ENCODE assay signal across 17 cellular contexts in genomic region chr21:45086342-45086958, GRCh38. TPM values are rescaled to one million over a fixed set of nuclear protein-coding genes. Genes with fewer than 3 reads are reported as not detected.
DNase-seq lines count a peak whose midpoint lies in the region; TF ChIP-seq lines count a peak whose summit lies in the region.
"Had no signal": no experiment of that assay in that cellular context is flagged by ENCODE, and none has a peak within 500 bp of the region (broad histone marks: within the 10 kb centered on the region; RNA-seq: fewer than 3 reads in every experiment).

No MANE protein-coding gene starts in this region.

- no peaks in the 10 kb centered on the region for H4K20me1 ChIP-seq in neural cell (ENCODE audit: insufficient read depth)

- TF ChIP-seq POLR2A in spleen (IDR thresholded peaks at IDR 0.05) = no peak

- H3K9me2 ChIP-seq in neural cell (ENCODE audit: insufficient read depth, low read length) = no peaks in the 10 kb centered on the region

- H3K56ac ChIP-seq in mesendoderm (ENCODE audit: low read length) = no peak overlapping the region

- DNase-seq in activated T-cell treated with anti-CD3 and anti-CD28 coated beads, Interleukin-2, amount 50 U/mL, for 24 hours = no peak
- no peak for DNase-seq in activated T-cell treated with anti-CD3 and anti-CD28 coated beads, Interleukin-2, amount 50 U/mL, for 48 hours
- DNase-seq in dedifferentiated amniotic fluid mesenchymal stem cell (ENCODE audit: extremely low spot score) (no peak), mesendoderm (no peak), spleen (no peak)
- DNase-seq: amniotic stem cell; effector CD4-positive, alpha-beta T cell; glutamatergic neuron; MM.1S; NCI-H2081; NCI-H446 treated with DMSO at 0.1 percent for 48 hours; WERI-Rb-1 had no signal

- no peak overlapping the region for H3K4me3 Mint-ChIP-seq in activated T-cell treated with anti-CD3 and anti-CD28 coated beads, Interleukin-2, amount 50 U/mL, for 24 hours
- peak overlapping the region; percentile 50 for H3K4me3 Mint-ChIP-seq in activated naive CD8-positive, alpha-beta T cell

- no peak overlapping the region for H2AK5ac ChIP-seq in mesendoderm (ENCODE audit: low read length)

- H3K9me3 ChIP-seq in KOPT-K1 (ENCODE audit: insufficient read depth, low read length, poor library complexity, severe bottlenecking) (no peaks in the 10 kb centered on the region), neural cell (ENCODE audit: low read length) (no peaks in the 10 kb centered on the region), spleen (no peaks in the 10 kb centered on the region)
- H3K9me3 ChIP-seq: HAP-1 had no signal

- H3K4me2 ChIP-seq in neural cell (ENCODE audit: low read length) = no peak overlapping the region
- H3K4me2 ChIP-seq in mesendoderm (ENCODE audit: low read length) = no peak overlapping the region

- H3K36me3 Mint-ChIP-seq in activated T-cell treated with anti-CD3 and anti-CD28 coated beads, Interleukin-2, amount 50 U/mL, for 24 hours (ENCODE audit: low read depth) = peaks cover 29% of the 10 kb centered on the region
- H3K36me3 Mint-ChIP-seq in activated naive CD8-positive, alpha-beta T cell = peaks cover 5% of the 10 kb centered on the region

- no peak overlapping the region for H2AFZ ChIP-seq in neural cell (ENCODE audit: low read depth, low read length)

- no peaks in the 10 kb centered on the region for H3K36me3 ChIP-seq in KOPT-K1 (ENCODE audit: insufficient read depth, low read length)
- H3K36me3 ChIP-seq in neural cell (ENCODE audit: insufficient read depth, low read length) = no peaks in the 10 kb centered on the region
- no peaks in the 10 kb centered on the region for H3K36me3 ChIP-seq in mesendoderm (ENCODE audit: control insufficient read depth, insufficient read depth, low read length)
- peaks cover 0 to 6% (median 0%) of the 10 kb centered on the region in 6 donors for H3K36me3 ChIP-seq in spleen
- H3K36me3 ChIP-seq: HAP-1 had no signal

- no peak overlapping the region for H3K18ac ChIP-seq in mesendoderm (ENCODE audit: low read length)

- no peak overlapping the region for H3K9ac ChIP-seq in neural cell (ENCODE audit: low read length)
- H3K9ac ChIP-seq in mesendoderm (ENCODE audit: low read length) = no peak overlapping the region

- WGBS in mesendoderm (ENCODE audit: extremely low coverage, insufficient coverage, low lambda C conversion rate) = no CpG with 5 or more reads among the region's 15 CpGs
- WGBS in spleen, 5 donors = 78 to 91% (median 82%) methylated on average over 15 of the region's 15 CpGs

- H3K4me1 ChIP-seq in mesendoderm (ENCODE audit: control insufficient read depth, low read depth, low read length) (no peaks in the 10 kb centered on the region), spleen (peaks cover 14 to 99% (median 51%) of the 10 kb centered on the region in 6 donors)
- H3K4me1 ChIP-seq: HAP-1 had no signal

- no peak overlapping the region for H3K23ac ChIP-seq in mesendoderm (ENCODE audit: low read length)

- H3K79me2 ChIP-seq in neural cell (replicated peaks; ENCODE audit: insufficient read depth, low read length) = no peaks in the 10 kb centered on the region
- H3K79me2 ChIP-seq in mesendoderm (ENCODE audit: control insufficient read depth, insufficient read depth, low read length) = no peaks in the 10 kb centered on the region

- peaks cover 92% of the 10 kb centered on the region for H3K4me1 Mint-ChIP-seq in activated T-cell treated with anti-CD3 and anti-CD28 coated beads, Interleukin-2, amount 50 U/mL, for 24 hours (ENCODE audit: low read depth)
- H3K4me1 Mint-ChIP-seq in activated naive CD8-positive, alpha-beta T cell (ENCODE audit: low read depth) = peaks cover 92% of the 10 kb centered on the region

- no peak overlapping the region for H4K8ac ChIP-seq in mesendoderm (ENCODE audit: low read depth, low read length)

- intact Hi-C loops in spleen (cut with DNase I; ENCODE audit: low total_unique reads) = no loop called here

- H3K4me3 ChIP-seq in neural cell (ENCODE audit: low read length) (peak overlapping the region; percentile 15), mesendoderm (ENCODE audit: low read length) (no peak overlapping the region), spleen (peak overlapping the region in 1 of 8 donors; percentile 4)
- H3K4me3 ChIP-seq: HAP-1 had no signal

- no peak for TF ChIP-seq EP300 in neural cell (conservative IDR thresholded peaks at IDR 0.05; ENCODE audit: poor library complexity, severe bottlenecking)

- peak overlapping the region; percentile 71 for H3K27ac ChIP-seq in KOPT-K1 (ENCODE audit: low read depth, low read length, poor library complexity, severe bottlenecking)
- H3K27ac ChIP-seq in neural cell (ENCODE audit: low read length) = peak overlapping the region; percentile 5
- no peak overlapping the region for H3K27ac ChIP-seq in mesendoderm (ENCODE audit: low read depth, low read length)
- peak overlapping the region in 1 of 8 donors; percentile 52 for H3K27ac ChIP-seq in spleen
- H3K27ac ChIP-seq: RWPE1, WERI-Rb-1 had no signal

- H3F3A ChIP-seq in neural cell (ENCODE audit: insufficient read depth, low read length, poor library complexity, severe bottlenecking) = no peaks in the 10 kb centered on the region

- H3K27me3 Mint-ChIP-seq in activated T-cell treated with anti-CD3 and anti-CD28 coated beads, Interleukin-2, amount 50 U/mL, for 24 hours = no peaks in the 10 kb centered on the region
- H3K27me3 Mint-ChIP-seq in activated naive CD8-positive, alpha-beta T cell = no peaks in the 10 kb centered on the region

- TF ChIP-seq RAD21 in neural cell (conservative IDR thresholded peaks at IDR 0.05) = no peak

- H3K9me3 Mint-ChIP-seq in activated T-cell treated with anti-CD3 and anti-CD28 coated beads, Interleukin-2, amount 50 U/mL, for 24 hours = no peaks in the 10 kb centered on the region
- H3K9me3 Mint-ChIP-seq in activated naive CD8-positive, alpha-beta T cell (ENCODE audit: low read depth) = no peaks in the 10 kb centered on the region

- no peak overlapping the region for H3K4ac ChIP-seq in mesendoderm (ENCODE audit: low read depth, low read length)

- H4K5ac ChIP-seq in mesendoderm (ENCODE audit: low read length) = no peak overlapping the region

- no peaks in the 10 kb centered on the region for H3K27me3 ChIP-seq in neural cell (ENCODE audit: insufficient read depth, low read depth, low read length)
- no peaks in the 10 kb centered on the region for H3K27me3 ChIP-seq in mesendoderm (ENCODE audit: insufficient read depth, low read length, poor library complexity)
- no peaks in the 10 kb centered on the region for H3K27me3 ChIP-seq in spleen (replicated peaks in 1 of 7)

- H3K79me1 ChIP-seq in mesendoderm (ENCODE audit: low read length) = peaks cover under 1% of the 10 kb centered on the region

- H3K27ac Mint-ChIP-seq in activated T-cell treated with anti-CD3 and anti-CD28 coated beads, Interleukin-2, amount 50 U/mL, for 24 hours = peak overlapping the region; percentile 53
- peak overlapping the region; percentile 64 for H3K27ac Mint-ChIP-seq in activated naive CD8-positive, alpha-beta T cell

- H2BK120ac ChIP-seq in mesendoderm (ENCODE audit: low read depth, low read length) = no peak overlapping the region

- no peak for TF ChIP-seq CTCF in neural cell (IDR thresholded peaks at IDR 0.05; ENCODE audit: poor library complexity, severe bottlenecking)
- no peak for TF ChIP-seq CTCF in spleen (IDR thresholded peaks at IDR 0.05 in 8 of 11, conservative IDR thresholded peaks at IDR 0.05 in 3 of 11)

- H2BK5ac ChIP-seq in mesendoderm (ENCODE audit: low read length) = no peak overlapping the region

- H2BK15ac ChIP-seq in mesendoderm (replicated peaks; ENCODE audit: low read depth) = no peak overlapping the region

TF ChIP-seq in neural cell, 6 proteins besides CTCF, POLR2A, EP300 and RAD21:
- TF ChIP-seq REST (IDR thresholded peaks at IDR 0.05; ENCODE audit: borderline replicate concordance) (no peak), EZH2 (IDR thresholded peaks at IDR 0.05; ENCODE audit: borderline replicate concordance, insufficient read depth, low read length, poor library complexity, severe bottlenecking) (no peak), POLR2AphosphoS5 (IDR thresholded peaks at IDR 0.05) (peak; percentile 24), MXI1 (conservative IDR thresholded peaks at IDR 0.05; ENCODE audit: poor library complexity, severe bottlenecking) (peak; percentile 46), TAF1 (IDR thresholded peaks at IDR 0.05; ENCODE audit: low read depth) (no peak), SMC3 (conservative IDR thresholded peaks at IDR 0.05; ENCODE audit: poor library complexity) (no peak)
TF ChIP-seq in neural cell: peak in this region for 2.

RNA-seq across cellular contexts. Expression of gene ADARB1, which starts 12.1 kb away (rescaled TPM):
- polyA plus RNA-seq in neural cell (8.9 and 12.0 TPM in 2 replicates), spleen (10 to 100 TPM in 2 of 3 donors, 1 to 10 TPM in 1; 9.1 to 16.9 (median 13.9) TPM)
- polyA minus RNA-seq in neural cell = 19.2 and 22.1 TPM in 2 replicates
- polyA plus RNA-seq in mesendoderm (2013, experiment 1 of 2) = 4.6 TPM
- 4.7 TPM for polyA plus RNA-seq in mesendoderm (2013, experiment 2 of 2)
- 10 to 100 TPM; 26.0 to 50.8 (median 34.7) TPM for total RNA-seq in spleen
